15 cellular contexts compared by ENCODE assay signal in the genomic region with DNA sequence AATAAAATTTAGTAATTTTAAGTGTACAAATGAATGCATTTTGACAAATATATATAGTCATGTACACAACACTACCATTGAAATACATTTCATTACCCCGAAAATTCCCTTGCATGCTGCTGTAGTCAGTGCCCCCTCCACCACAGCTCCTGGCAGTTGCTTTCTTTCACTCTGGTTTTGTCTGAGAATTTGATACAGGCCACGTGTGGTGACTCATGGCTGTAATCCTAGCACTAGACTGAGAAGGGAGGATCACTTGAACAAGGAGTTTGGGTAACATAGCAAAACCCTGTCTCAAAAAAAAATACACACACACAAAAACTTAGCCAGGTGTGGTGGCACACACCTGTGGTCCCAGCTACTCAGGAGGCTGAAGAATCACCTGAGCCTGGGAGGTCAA.
DNase-seq lines count a peak whose midpoint lies in the region; ATAC-seq, FAIRE-seq and TF ChIP-seq lines count a peak whose summit lies in the region.
"Had no signal": no experiment of that assay in that cellular context is flagged by ENCODE, and none has a peak within 500 bp of the region (broad histone marks: within the 10 kb centered on the region; RNA-seq: fewer than 3 reads in every experiment).

No MANE protein-coding gene starts in this region.

- H3K27ac Mint-ChIP-seq in Calu3 (ENCODE audit: unreplicated experiment) (no peak overlapping the region), nephron (peak overlapping the region in 2 of 3 experiments; percentile 49 to 88)

- H3K27me3 Mint-ChIP-seq in Calu3 (ENCODE audit: unreplicated experiment) (peaks cover 37% of the 10 kb centered on the region), nephron (ENCODE audit: low read depth) (peaks cover 11% of the 10 kb centered on the region)

- TF ChIP-seq EP300 in Ishikawa (IDR thresholded peaks at IDR 0.05; ENCODE audit: borderline replicate concordance) = no peak

- ATAC-seq in GM19328 (IDR thresholded peaks at IDR 0.05; ENCODE audit: unreplicated experiment) (no peak), GM21619 (IDR thresholded peaks at IDR 0.05; ENCODE audit: unreplicated experiment) (no peak)
- ATAC-seq: GM12878, right lobe of liver had no signal

- H3K4me3 ChIP-seq in bronchial epithelial cell (ENCODE audit: low read depth, low read length) = no peak overlapping the region
- H3K4me3 ChIP-seq: GM12878, right lobe of liver, vagina had no signal

- intact Hi-C loops in Calu3 (cut with micrococcal nuclease; ENCODE audit: unreplicated experiment) = no loop called here

- H3K9me3 Mint-ChIP-seq in Calu3 (ENCODE audit: low read depth, unreplicated experiment) = no peaks in the 10 kb centered on the region
- H3K9me3 Mint-ChIP-seq in nephron = peaks cover 5% of the 10 kb centered on the region

- H3K36me3 ChIP-seq in bronchial epithelial cell (ENCODE audit: control insufficient read depth, insufficient read depth, low read length) = no peaks in the 10 kb centered on the region
- H3K36me3 ChIP-seq: right lobe of liver, vagina had no signal

- H3K4me3 Mint-ChIP-seq in Calu3 (ENCODE audit: low read depth, unreplicated experiment) = no peak overlapping the region
- peak overlapping the region in 1 of 3 experiments; percentile 21 for H3K4me3 Mint-ChIP-seq in nephron

- TF ChIP-seq CTCF in Calu3 (IDR thresholded peaks at IDR 0.05; ENCODE audit: unreplicated experiment) (no peak), bronchial epithelial cell (IDR thresholded peaks at IDR 0.05; ENCODE audit: insufficient read depth, low read length, severe bottlenecking) (no peak), nephron (IDR thresholded peaks at IDR 0.05; ENCODE audit: unreplicated experiment in 3 of 3) (no peak)

- H3K36me3 Mint-ChIP-seq in Calu3 (ENCODE audit: insufficient read depth, unreplicated experiment) (no peaks in the 10 kb centered on the region), nephron (ENCODE audit: low read depth) (no peaks in the 10 kb centered on the region)

- no peaks in the 10 kb centered on the region for H3K27me3 ChIP-seq in bronchial epithelial cell (ENCODE audit: control insufficient read depth, insufficient read depth, low read length)
- H3K27me3 ChIP-seq: right lobe of liver, vagina had no signal

- TF ChIP-seq RAD21 in Ishikawa (IDR thresholded peaks at IDR 0.05; ENCODE audit: low read depth) = no peak

- CTCF ChIA-PET in Calu3 (lab: Charles Lee) = no interaction called here

- H3K4me1 Mint-ChIP-seq in Calu3 (ENCODE audit: low read depth, unreplicated experiment) = peaks cover 7% of the 10 kb centered on the region
- H3K4me1 Mint-ChIP-seq in nephron = peaks cover 29% of the 10 kb centered on the region

- DNase-seq in Calu3 = peak; percentile 19
- DNase-seq in bronchial epithelial cell (ENCODE audit: low read depth) = peak; percentile 79
- no peak for DNase-seq in NK-92 treated with Interleukin-12 subunit alpha and Interleukin-12 subunit beta, amount 100 ng/mL, for 24 hours (lab: John Stamatoyannopoulos, UW)
- no peak for DNase-seq in NCI-H187 treated with DMSO at 0.1 percent for 48 hours (lab: John Stamatoyannopoulos, UW)
- DNase-seq: activated effector memory CD4-positive, alpha-beta T cell treated with Interleukin-2 at 50 U/mL for 16 hours; Caco-2; MM.1S; NCI-H526 treated with DMSO at 0.1 percent for 48 hours; right lobe of liver had no signal

- peak; percentile 18 for FAIRE-seq in bronchial epithelial cell (lab: Jason Lieb, UNC)
- FAIRE-seq: GM12878 had no signal

- no TSS peak for BruUV-seq in Calu3 (replicated peaks; lab: Mats Ljungman, UMichigan)

TF ChIP-seq in Ishikawa, 13 proteins besides CTCF, POLR2A, EP300 and RAD21:
- TF ChIP-seq CREB1 (IDR thresholded peaks at IDR 0.05; ENCODE audit: low read depth) (no peak), NFIC (IDR thresholded peaks at IDR 0.05) (no peak), YY1 (IDR thresholded peaks at IDR 0.05; ENCODE audit: low read depth) (no peak), TEAD4 (IDR thresholded peaks at IDR 0.05) (no peak), FOXM1 (IDR thresholded peaks at IDR 0.05; ENCODE audit: borderline replicate concordance, low read depth) (no peak), TAF1 (IDR thresholded peaks at IDR 0.05; ENCODE audit: low read depth) (no peak), USF1 (IDR thresholded peaks at IDR 0.05) (peak; percentile 61), ZBTB7A (IDR thresholded peaks at IDR 0.05; ENCODE audit: low read depth) (no peak), CEBPB (IDR thresholded peaks at IDR 0.05) (no peak), TCF12 (IDR thresholded peaks at IDR 0.05; ENCODE audit: low read depth) (no peak), EGR1 (IDR thresholded peaks at IDR 0.05) (no peak)
- TF ChIP-seq, protein P1, sequence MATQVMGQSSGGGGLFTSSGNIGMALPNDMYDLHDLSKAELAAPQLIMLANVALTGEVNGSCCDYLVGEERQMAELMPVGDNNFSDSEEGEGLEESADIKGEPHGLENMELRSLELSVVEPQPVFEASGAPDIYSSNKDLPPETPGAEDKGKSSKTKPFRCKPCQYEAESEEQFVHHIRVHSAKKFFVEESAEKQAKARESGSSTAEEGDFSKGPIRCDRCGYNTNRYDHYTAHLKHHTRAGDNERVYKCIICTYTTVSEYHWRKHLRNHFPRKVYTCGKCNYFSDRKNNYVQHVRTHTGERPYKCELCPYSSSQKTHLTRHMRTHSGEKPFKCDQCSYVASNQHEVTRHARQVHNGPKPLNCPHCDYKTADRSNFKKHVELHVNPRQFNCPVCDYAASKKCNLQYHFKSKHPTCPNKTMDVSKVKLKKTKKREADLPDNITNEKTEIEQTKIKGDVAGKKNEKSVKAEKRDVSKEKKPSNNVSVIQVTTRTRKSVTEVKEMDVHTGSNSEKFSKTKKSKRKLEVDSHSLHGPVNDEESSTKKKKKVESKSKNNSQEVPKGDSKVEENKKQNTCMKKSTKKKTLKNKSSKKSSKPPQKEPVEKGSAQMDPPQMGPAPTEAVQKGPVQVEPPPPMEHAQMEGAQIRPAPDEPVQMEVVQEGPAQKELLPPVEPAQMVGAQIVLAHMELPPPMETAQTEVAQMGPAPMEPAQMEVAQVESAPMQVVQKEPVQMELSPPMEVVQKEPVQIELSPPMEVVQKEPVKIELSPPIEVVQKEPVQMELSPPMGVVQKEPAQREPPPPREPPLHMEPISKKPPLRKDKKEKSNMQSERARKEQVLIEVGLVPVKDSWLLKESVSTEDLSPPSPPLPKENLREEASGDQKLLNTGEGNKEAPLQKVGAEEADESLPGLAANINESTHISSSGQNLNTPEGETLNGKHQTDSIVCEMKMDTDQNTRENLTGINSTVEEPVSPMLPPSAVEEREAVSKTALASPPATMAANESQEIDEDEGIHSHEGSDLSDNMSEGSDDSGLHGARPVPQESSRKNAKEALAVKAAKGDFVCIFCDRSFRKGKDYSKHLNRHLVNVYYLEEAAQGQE (IDR thresholded peaks at IDR 0.05; ENCODE audit: low read depth) = no peak
- TF ChIP-seq, protein P2, sequence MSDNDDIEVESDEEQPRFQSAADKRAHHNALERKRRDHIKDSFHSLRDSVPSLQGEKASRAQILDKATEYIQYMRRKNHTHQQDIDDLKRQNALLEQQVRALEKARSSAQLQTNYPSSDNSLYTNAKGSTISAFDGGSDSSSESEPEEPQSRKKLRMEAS (IDR thresholded peaks at IDR 0.05) = peak; percentile 46; the same call in 1 of the 2 replicates

Comparison
In these comparisons a context has a peak if more than half of its experiments do, and no peak if none do; other contexts are left out.
1. DNase-seq: peak in Calu3 (single experiment) and bronchial epithelial cell (single experiment); none in NK-92 treated with Interleukin-12 subunit alpha and Interleukin-12 subunit beta, amount 100 ng/mL, for 24 hours (single experiment) and NCI-H187 treated with DMSO at 0.1 percent for 48 hours (single experiment).